In genomic region chr10:19663344-19663743, GRCh38 we compare ENCODE assay signal across 16 cellular contexts.
"Had no signal": no experiment of that assay in that cellular context is flagged by ENCODE, and none has a peak within 500 bp of the region (broad histone marks: within the 10 kb centered on the region; RNA-seq: fewer than 3 reads in every experiment).

No MANE protein-coding gene starts in this region.

- H3K27ac ChIP-seq: gastroesophageal sphincter, parathyroid adenoma, transverse colon had no signal

- H3K9me3 ChIP-seq: gastroesophageal sphincter, transverse colon had no signal

- H3K4me1 ChIP-seq: gastroesophageal sphincter, parathyroid adenoma, transverse colon had no signal

- ATAC-seq: gastroesophageal sphincter; left colon; naive thymus-derived CD4-positive, alpha-beta T cell; stimulated activated naive B cell treated with anti-CD40 and anti-IgM and Interleukin-4, amounts not matched to agents 10 μg/mL and 1 μg/mL and 100 μg/mL, for 72 hours had no signal

- H3K36me3 ChIP-seq: gastroesophageal sphincter, transverse colon had no signal

- DNase-seq: activated CD4-positive, alpha-beta T cell treated with anti-CD3 and anti-CD28 coated beads, Interleukin-2, amount 10 ng/mL, durations not matched to agents 7 days and 5 days; activated CD4-positive, CD25-positive, alpha-beta regulatory T cell; activated CD8-positive, alpha-beta memory T cell treated with anti-CD3 and anti-CD28 coated beads for 24 hours; activated gamma-delta T cell treated with Interleukin-2 at 50 U/mL for 16 hours; amniotic stem cell; central memory CD4-positive, alpha-beta T cell; effector CD8-positive, alpha-beta T cell; left colon; mammary epithelial cell; naive thymus-derived CD4-positive, alpha-beta T cell; retina; stimulated activated CD4-positive, alpha-beta T cell treated with anti-CD3 and anti-CD28 coated beads, Interleukin-2, amount 100 ng/mL, for 48 hours; stimulated activated naive B cell treated with anti-CD40 and anti-IgM and Interleukin-4, amounts not matched to agents 10 μg/mL and 1 μg/mL and 100 μg/mL, for 72 hours; transverse colon had no signal

- H3K27me3 ChIP-seq: gastroesophageal sphincter, transverse colon had no signal

- H3K4me3 ChIP-seq: gastroesophageal sphincter, transverse colon had no signal
